17 cellular contexts compared by ENCODE assay signal in genomic region chr19:13089857-13090507, GRCh38. TPM values are rescaled to one million over a fixed set of nuclear protein-coding genes. Genes with fewer than 3 reads are reported as not detected.
DNase-seq lines count a peak whose midpoint lies in the region; ATAC-seq and TF ChIP-seq lines count a peak whose summit lies in the region.
"Had no signal": no experiment of that assay in that cellular context is flagged by ENCODE, and none has a peak within 500 bp of the region (broad histone marks: within the 10 kb centered on the region; RNA-seq: fewer than 3 reads in every experiment).

No MANE protein-coding gene starts in this region.

- H3K4me3 ChIP-seq in BLaER1: no peak overlapping the region; the same call in 1 of the 2 replicates
- no peak overlapping the region for H3K4me3 ChIP-seq in CD8-positive, alpha-beta T cell (ENCODE audit: low read depth, low read length)
- H3K4me3 ChIP-seq: GM12878, lung had no signal

- H3K27me3 Mint-ChIP-seq in brain (peaks cover 19% of the 10 kb centered on the region), mesothelial cell of epicardium (ENCODE audit: low read depth) (peaks cover 37% of the 10 kb centered on the region)
- peaks cover 5% of the 10 kb centered on the region for H3K27me3 Mint-ChIP-seq in CD8-positive, alpha-beta T cell (ENCODE audit: low read depth)

- no peaks in the 10 kb centered on the region for H3K36me3 Mint-ChIP-seq in brain
- peaks cover 7% of the 10 kb centered on the region for H3K36me3 Mint-ChIP-seq in mesothelial cell of epicardium
- no peaks in the 10 kb centered on the region for H3K36me3 Mint-ChIP-seq in CD8-positive, alpha-beta T cell
- H3K36me3 Mint-ChIP-seq: natural killer cell, T-cell had no signal

- H3K9me3 Mint-ChIP-seq in brain: peaks cover 0 to 3% (median 0%) of the 10 kb centered on the region in 5 experiments
- H3K9me3 Mint-ChIP-seq in mesothelial cell of epicardium: no peaks in the 10 kb centered on the region
- no peaks in the 10 kb centered on the region for H3K9me3 Mint-ChIP-seq in CD8-positive, alpha-beta T cell
- H3K9me3 Mint-ChIP-seq: natural killer cell, T-cell had no signal

- TF ChIP-seq CTCF in brain (conservative IDR thresholded peaks at IDR 0.05): no peak
- TF ChIP-seq CTCF in mesothelial cell of epicardium (IDR thresholded peaks at IDR 0.05; ENCODE audit: unreplicated experiment): no peak
- TF ChIP-seq CTCF in CD8-positive, alpha-beta T cell (IDR thresholded peaks at IDR 0.05): no peak

- H3K27ac ChIP-seq in BLaER1: peak overlapping the region; percentile 81
- H3K27ac ChIP-seq in CD8-positive, alpha-beta T cell (ENCODE audit: low read depth, low read length): no peak overlapping the region

- H3K27me3 ChIP-seq in BLaER1: no peaks in the 10 kb centered on the region
- H3K27me3 ChIP-seq in CD8-positive, alpha-beta T cell (ENCODE audit: insufficient read depth, low read length): no peaks in the 10 kb centered on the region

- H3K4me1 Mint-ChIP-seq in brain (peaks cover 60% of the 10 kb centered on the region), mesothelial cell of epicardium (peaks cover 42% of the 10 kb centered on the region)
- H3K4me1 Mint-ChIP-seq in CD8-positive, alpha-beta T cell (ENCODE audit: low read depth): peaks cover 1% of the 10 kb centered on the region

- H3K4me3 Mint-ChIP-seq in brain (no peak overlapping the region), mesothelial cell of epicardium (no peak overlapping the region)
- no peak overlapping the region for H3K4me3 Mint-ChIP-seq in CD8-positive, alpha-beta T cell
- H3K4me3 Mint-ChIP-seq: natural killer cell, T-cell had no signal

- intact Hi-C loops in CD8-positive, alpha-beta T cell (cut with DNase I, micrococcal nuclease): loop anchor here in 1 of 2 experiments (5.0 kb wide), 1 partner anchor 58 kb away; no protein-coding TSS in a partner anchor

- no peaks in the 10 kb centered on the region for H3K9me3 ChIP-seq in BLaER1
- H3K9me3 ChIP-seq in CD8-positive, alpha-beta T cell (ENCODE audit: low read length): no peaks in the 10 kb centered on the region

- H3K36me3 ChIP-seq in BLaER1: peaks cover 31% of the 10 kb centered on the region
- H3K36me3 ChIP-seq in CD8-positive, alpha-beta T cell (ENCODE audit: insufficient read depth, low read length): no peaks in the 10 kb centered on the region

- H4K20me1 ChIP-seq in BLaER1: no peaks in the 10 kb centered on the region; the same call in 1 of the 2 replicates

- H3K4me2 ChIP-seq in BLaER1: peak overlapping the region; percentile 99

- no peak for DNase-seq in mesothelial cell of epicardium (ENCODE audit: low spot score in 2 of 2, unreplicated experiment in 2 of 2)
- peak; percentile 4 for DNase-seq in superior temporal gyrus (ENCODE audit: extremely low spot score)
- no peak for DNase-seq in activated gamma-delta T cell treated with Interleukin-2 at 50 U/mL for 16 hours
- DNase-seq in activated CD4-positive, alpha-beta T cell treated with anti-CD3 and anti-CD28 coated beads, Interleukin-2, amount 50 U/mL, for 1 hour: no peak
- DNase-seq in CD8-positive, alpha-beta T cell: no peak
- no peak for DNase-seq in HPDE6-E6E7 (ENCODE audit: extremely low spot score)
- DNase-seq: cerebellar nuclear complex; foreskin fibroblast; natural killer cell; NCI-H774; stimulated activated CD4-positive, alpha-beta T cell treated with anti-CD3 and anti-CD28 coated beads, Interleukin-2, amount 100 ng/mL, for 24 hours had no signal

- H3K4me1 ChIP-seq in BLaER1: peaks cover 71% of the 10 kb centered on the region
- no peaks in the 10 kb centered on the region for H3K4me1 ChIP-seq in CD8-positive, alpha-beta T cell (ENCODE audit: insufficient read depth, low read length)

- POLR2A ChIA-PET in CD8-positive, alpha-beta T cell (lab: Charles Lee): no interaction called here

- CTCF ChIA-PET in CD8-positive, alpha-beta T cell (lab: Charles Lee): interaction anchor here (0.6 to 9.3 kb wide), 3 partner anchors 26 to 124 kb away, joined by 3 to 138 read pairs (median 6); no protein-coding TSS in a partner anchor

- H3K9ac ChIP-seq in BLaER1: peak overlapping the region; percentile 74

- peak overlapping the region; percentile 47 to 97 (median 94) for H3K27ac Mint-ChIP-seq in brain
- peak overlapping the region; percentile 95 for H3K27ac Mint-ChIP-seq in mesothelial cell of epicardium
- H3K27ac Mint-ChIP-seq in CD8-positive, alpha-beta T cell: no peak overlapping the region
- H3K27ac Mint-ChIP-seq: natural killer cell had no signal

- no peak for ATAC-seq in CD8-positive, alpha-beta T cell
- ATAC-seq: Panc1 had no signal

RNA-seq across cellular contexts. Expression of gene LYL1, which starts 12.7 kb away (rescaled TPM):
- 2.3 TPM for polyA plus RNA-seq in brain (ENCODE audit: insufficient read depth, low read depth, low replicate concordance)
- 3.4 to 4.0 TPM (median 3.8 TPM) in 3 replicates for total RNA-seq in mesothelial cell of epicardium
- total RNA-seq in CD8-positive, alpha-beta T cell: under 1 TPM; 0.81 to 0.92 TPM

RNA-seq across cellular contexts. Expression of gene TRMT1, which starts 26.6 kb away (rescaled TPM):
- polyA plus RNA-seq in brain (ENCODE audit: insufficient read depth, low read depth, low replicate concordance): 25.9 TPM
- total RNA-seq in mesothelial cell of epicardium: 53.9 to 58.6 TPM (median 57.0 TPM) in 3 replicates
- total RNA-seq in CD8-positive, alpha-beta T cell: 10 to 100 TPM; 76.4 to 77.2 TPM

RNA-seq across cellular contexts. Expression of gene NACC1, which starts 28.1 kb away (rescaled TPM):
- polyA plus RNA-seq in brain (ENCODE audit: insufficient read depth, low read depth, low replicate concordance): 42.2 TPM
- 63.0 to 76.4 TPM (median 74.5 TPM) in 3 replicates for total RNA-seq in mesothelial cell of epicardium
- 10 to 100 TPM; 16.8 to 20.8 TPM for total RNA-seq in CD8-positive, alpha-beta T cell
